In genomic region chr17:12256380-12256995, GRCh38 we compare ENCODE assay signal across 7 cellular contexts.
A peak's percentile ranks its signal among the peaks of the same experiment; 100 is the strongest.
DNase-seq lines count a peak whose midpoint lies in the region; ATAC-seq, FAIRE-seq and TF ChIP-seq lines count a peak whose summit lies in the region.

No MANE protein-coding gene starts in this region.

- H3K27me3 ChIP-seq in HCT116 (ENCODE audit: insufficient read depth, low read length) (peaks cover 30% of the 10 kb centered on the region; the same call in 1 of the 2 replicates), breast epithelium (no peaks in the 10 kb centered on the region), upper lobe of left lung (no peaks in the 10 kb centered on the region)

- RAD21 ChIA-PET in HCT116 (lab: Charles Lee; ENCODE audit: low non-redundant PET in 1 of 2, low total read pairs in 2 of 2, uncharacterized antibody in 2 of 2, unreplicated experiment in 2 of 2) = no interaction called here

- H3K4me3 ChIP-seq in HCT116 (replicated peaks in 1 of 2; ENCODE audit: low read depth in 1 of 2, low read length in 2 of 2) (no peak overlapping the region), breast epithelium (no peak overlapping the region), upper lobe of left lung (no peak overlapping the region)

- H3K9me3 ChIP-seq in HCT116 (ENCODE audit: control insufficient read depth in 1 of 2, insufficient read depth in 1 of 2, low read depth in 1 of 2, low read length in 2 of 2) (no peaks in the 10 kb centered on the region), breast epithelium (no peaks in the 10 kb centered on the region), upper lobe of left lung (no peaks in the 10 kb centered on the region)

- no TSS peak for BruUV-seq in HCT116 (replicated peaks; lab: Mats Ljungman, UMichigan)

- no peaks in the 10 kb centered on the region for H3K9me2 ChIP-seq in HCT116 (ENCODE audit: insufficient read depth)

- POLR2A ChIA-PET in HCT116 (lab: Charles Lee) = no interaction called here

- H3K4me1 ChIP-seq in HCT116 (ENCODE audit: control insufficient read depth in 1 of 2, insufficient read depth in 2 of 2, low read length in 2 of 2) (no peaks in the 10 kb centered on the region), breast epithelium (no peaks in the 10 kb centered on the region), upper lobe of left lung (no peaks in the 10 kb centered on the region)

- no peak for TF ChIP-seq EP300 in upper lobe of left lung (IDR thresholded peaks at IDR 0.05)

- H4K20me1 ChIP-seq in HCT116 (ENCODE audit: insufficient read depth) = no peaks in the 10 kb centered on the region

- no peak for TF ChIP-seq POLR2A in HCT116 (IDR thresholded peaks at IDR 0.05; ENCODE audit: borderline replicate concordance, extremely low read depth, insufficient read depth, insufficient read length)
- no peak for TF ChIP-seq POLR2A in breast epithelium (IDR thresholded peaks at IDR 0.05)
- no peak for TF ChIP-seq POLR2A in upper lobe of left lung (IDR thresholded peaks at IDR 0.05)

- no peaks in the 10 kb centered on the region for H3K79me2 ChIP-seq in HCT116 (ENCODE audit: insufficient read depth, low read length)

- peak; percentile 71 for FAIRE-seq in G401.6 (lab: Jason Lieb, UNC)

- intact Hi-C loops in HCT116 (cut with micrococcal nuclease) = loop anchor here (1.0 kb wide), 3 partner anchors 411 to 747 kb away; no protein-coding TSS in a partner anchor
- intact Hi-C loops in breast epithelium (cut with DNase I; ENCODE audit: low total_unique reads) = no loop called here
- intact Hi-C loops in left colon (cut with DNase I, micrococcal nuclease) = loop anchor here in 1 of 2 donors (10.0 kb wide), 1 partner anchor 488 kb away; no protein-coding TSS in a partner anchor

- H3K4me2 ChIP-seq in HCT116 (ENCODE audit: low read length) = no peak overlapping the region

- DNase-seq in HCT116 (ENCODE audit: low read depth, low spot score) = peak; percentile 37
- DNase-seq in NCI-H526 treated with DMSO at 0.1 percent for 48 hours (lab: John Stamatoyannopoulos, UW) = peak; percentile 9
- DNase-seq in breast epithelium (ENCODE audit: low spot score in 2 of 2) = no peak
- DNase-seq in left colon = peak in 1 of 2 donors; percentile 35
- no peak for DNase-seq in upper lobe of left lung

- H3K36me3 ChIP-seq in HCT116 (ENCODE audit: control insufficient read depth in 1 of 2, insufficient read depth in 2 of 2, low read length in 2 of 2) (no peaks in the 10 kb centered on the region), breast epithelium (no peaks in the 10 kb centered on the region), upper lobe of left lung (no peaks in the 10 kb centered on the region)

- no peak overlapping the region for H2AFZ ChIP-seq in HCT116 (ENCODE audit: low read depth, low read length, poor library complexity, severe bottlenecking)

- no peak overlapping the region for H3K9ac ChIP-seq in HCT116 (ENCODE audit: low read length)

- no peak overlapping the region for H3K27ac ChIP-seq in HCT116 (ENCODE audit: low read depth, low read length)
- H3K27ac ChIP-seq in breast epithelium = no peak overlapping the region
- H3K27ac ChIP-seq in upper lobe of left lung = no peak overlapping the region

- CTCF ChIA-PET in HCT116 (lab: Charles Lee) = interaction anchor here (0.9 to 1.2 kb wide), 2 partner anchors 407 to 486 kb away, joined by 3 to 4 read pairs; no protein-coding TSS in a partner anchor

- 20 to 34% methylated on average over 4 of the region's 4 CpGs for WGBS in upper lobe of left lung, 2 donors

- TF ChIP-seq CTCF in HCT116 (IDR thresholded peaks at IDR 0.05 in 2 of 3, conservative IDR thresholded peaks at IDR 0.05 in 1 of 3; ENCODE audit: borderline replicate concordance in 1 of 3, insufficient read depth in 1 of 3, low read depth in 2 of 3, low read length in 2 of 3) (peak; percentile 54 to 81 (median 73); a peak in 5 of 6 replicates), breast epithelium (IDR thresholded peaks at IDR 0.05) (peak in 2 of 3 donors; percentile 48 to 69), upper lobe of left lung (IDR thresholded peaks at IDR 0.05) (peak; percentile 35 to 71 (median 60))

- ATAC-seq in HCT116 (peak; percentile 74), left colon (peak; percentile 24), upper lobe of left lung (ENCODE audit: low FRiP score in 2 of 2) (peak in 1 of 2 donors; percentile 58), HG03280 (IDR thresholded peaks at IDR 0.05; ENCODE audit: unreplicated experiment) (no peak)

- peak; percentile 68 for TF ChIP-seq RAD21 in HCT116 (IDR thresholded peaks at IDR 0.05; ENCODE audit: low read depth)

TF ChIP-seq in HCT116, 20 proteins besides CTCF, POLR2A, EP300 and RAD21:
- TF ChIP-seq ZNF274 (IDR thresholded peaks at IDR 0.05; ENCODE audit: low read depth, low read length) (no peak), REST (IDR thresholded peaks at IDR 0.05; ENCODE audit: low read depth) (no peak), ZBTB33 (IDR thresholded peaks at IDR 0.05; ENCODE audit: extremely low read depth, insufficient replicate concordance, low read length) (no peak), CBX3 (IDR thresholded peaks at IDR 0.05; ENCODE audit: low read depth) (no peak), SIN3A (IDR thresholded peaks at IDR 0.05; ENCODE audit: low read depth) (no peak), MAX (IDR thresholded peaks at IDR 0.05) (no peak), EZH2 (IDR thresholded peaks at IDR 0.05) (no peak), ELF1 (IDR thresholded peaks at IDR 0.05; ENCODE audit: borderline replicate concordance, low read depth) (no peak), POLR2AphosphoS5 (IDR thresholded peaks at IDR 0.05; ENCODE audit: low read depth, low read length) (no peak), SP1 (IDR thresholded peaks at IDR 0.05; ENCODE audit: low read depth) (no peak), SRF (IDR thresholded peaks at IDR 0.05; ENCODE audit: low read depth) (no peak), EGR1 (IDR thresholded peaks at IDR 0.05; ENCODE audit: low read depth) (no peak), JUND (IDR thresholded peaks at IDR 0.05) (no peak), YY1 (IDR thresholded peaks at IDR 0.05; ENCODE audit: extremely low read depth, insufficient replicate concordance, low read depth, low read length) (no peak)

Comparison
In these comparisons a context has a peak if more than half of its experiments do, and no peak if none do; other contexts are left out.
1. DNase-seq: peak in HCT116 (single experiment) and NCI-H526 treated with DMSO at 0.1 percent for 48 hours (single experiment); none in breast epithelium (0 of 2) and upper lobe of left lung (0 of 2).
2. Peak in every context shown above with its lines, with median percentiles within 50 percentile points of each other: CTCF ChIP-seq.